Comparison of ENCODE assay signal across 1 cellular context in genomic region chr4:2576290-2576689, GRCh38.
TF ChIP-seq lines count a peak whose summit lies in the region.

No MANE protein-coding gene starts in this region.

TF ChIP-seq in K562, 482 proteins besides CTCF, POLR2A, EP300 and RAD21 (continued from another document):
- TF ChIP-seq CLOCK (CRISPR knock-in tag; IDR thresholded peaks at IDR 0.05; ENCODE audit: borderline replicate concordance) = no peak
- no peak for TF ChIP-seq PCBP2 (IDR thresholded peaks at IDR 0.05; ENCODE audit: low read depth, low read length, poor library complexity, severe bottlenecking)
- TF ChIP-seq NR1H2 (CRISPR knock-in tag; IDR thresholded peaks at IDR 0.05) = no peak
- no peak for TF ChIP-seq ZNF41 (CRISPR knock-in tag; conservative IDR thresholded peaks at IDR 0.05)
- TF ChIP-seq BCL6 (CRISPR knock-in tag; IDR thresholded peaks at IDR 0.05) = no peak
- TF ChIP-seq DNMT1 (IDR thresholded peaks at IDR 0.05) = no peak
- no peak for TF ChIP-seq ZBTB8A (IDR thresholded peaks at IDR 0.05; ENCODE audit: partially characterized antibody)
